21 cellular contexts compared by ENCODE assay signal in the genomic region with DNA sequence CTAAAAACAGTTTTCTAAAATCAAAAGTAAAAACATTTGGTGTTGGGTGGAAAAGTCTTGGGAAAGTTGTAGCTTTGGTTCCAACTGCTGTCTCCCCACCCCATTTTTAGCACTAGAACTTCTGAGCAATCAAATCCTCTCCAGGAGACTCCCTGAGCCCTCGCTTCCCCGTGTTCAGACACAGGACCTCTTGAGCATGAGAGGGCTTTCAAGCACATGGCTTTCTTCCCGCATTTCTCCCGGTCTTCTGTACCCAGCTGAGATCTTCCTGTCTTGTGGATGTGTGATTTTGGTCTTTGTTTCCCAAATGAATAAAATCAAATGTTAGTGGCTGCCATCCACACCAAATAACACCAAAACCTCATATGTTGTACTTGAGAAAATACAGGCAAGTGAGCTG. TPM values are rescaled to one million over a fixed set of nuclear protein-coding genes. Genes with fewer than 3 reads are reported as not detected.
DNase-seq lines count a peak whose midpoint lies in the region; ATAC-seq and TF ChIP-seq lines count a peak whose summit lies in the region.
"Had no signal": no experiment of that assay in that cellular context is flagged by ENCODE, and none has a peak within 500 bp of the region (broad histone marks: within the 10 kb centered on the region; RNA-seq: fewer than 3 reads in every experiment).

No MANE protein-coding gene starts in this region.

- H2BK5ac ChIP-seq in H9 (ENCODE audit: insufficient read length, low read length), result no peak overlapping the region

- no peaks in the 10 kb centered on the region for H4K20me1 ChIP-seq in H9 (ENCODE audit: control insufficient read depth, insufficient read depth, insufficient read length)

- H3K27me3 Mint-ChIP-seq in WTC11 (ENCODE audit: low read depth) (peaks cover 4% of the 10 kb centered on the region; the same call in 1 of the 2 replicates), H9 (ENCODE audit: low read depth) (peaks cover 14% of the 10 kb centered on the region)

- no peak overlapping the region for H3K56ac ChIP-seq in H9 (ENCODE audit: insufficient read length, low read depth, low read length)

- no peaks in the 10 kb centered on the region for H3K79me1 ChIP-seq in H9 (ENCODE audit: insufficient read depth, low read depth, low read length, poor library complexity, severe bottlenecking)

- no peak overlapping the region for H2BK12ac ChIP-seq in H9 (ENCODE audit: insufficient read length, low read depth, low read length)

- H3K4ac ChIP-seq in H9 (ENCODE audit: low read depth, low read length), result no peak overlapping the region

- H2BK120ac ChIP-seq in H9 (ENCODE audit: low read depth, low read length, poor library complexity, severe bottlenecking), result no peak overlapping the region

- H3K27ac ChIP-seq in skeletal muscle tissue (ENCODE audit: low read depth, low read length) (peak overlapping the region; percentile 80), H9 (ENCODE audit: insufficient read length, low read depth, low read length) (no peak overlapping the region)
- H3K27ac ChIP-seq: A549, RWPE1 had no signal

- H3K36me3 ChIP-seq in skeletal muscle tissue (ENCODE audit: control insufficient read depth in 3 of 3, insufficient read depth in 3 of 3, low read length in 3 of 3), result peaks cover 26 to 46% (median 36%) of the 10 kb centered on the region in 3 donors

- H3K4me1 Mint-ChIP-seq in WTC11 (peaks cover 79% of the 10 kb centered on the region), H9 (peaks cover 72 to 75% of the 10 kb centered on the region in 2 experiments)
- H3K4me1 Mint-ChIP-seq: CD4-positive, CD25-positive, alpha-beta regulatory T cell; IgD-negative memory B cell had no signal

- peaks cover 59 to 77% (median 69%) of the 10 kb centered on the region in 3 donors for H3K4me1 ChIP-seq in skeletal muscle tissue (ENCODE audit: control insufficient read depth in 3 of 3, insufficient read depth in 3 of 3, low read length in 3 of 3)
- peaks cover 22% of the 10 kb centered on the region for H3K4me1 ChIP-seq in H9 (ENCODE audit: insufficient read depth, low read length)
- H3K4me1 ChIP-seq: A549 had no signal

- no peak overlapping the region for H2AFZ ChIP-seq in H9 (ENCODE audit: low read length)

- H3K27me3 ChIP-seq in skeletal muscle tissue (ENCODE audit: control insufficient read depth in 3 of 3, insufficient read depth in 3 of 3, low read length in 3 of 3), result no peaks in the 10 kb centered on the region
- H3K27me3 ChIP-seq in H9 (ENCODE audit: insufficient read depth, low read length), result no peaks in the 10 kb centered on the region; the same call in 1 of the 2 replicates

- no peak overlapping the region for H4K8ac ChIP-seq in H9 (replicated peaks; ENCODE audit: insufficient read length, low read depth, low read length)

- no CpG with 5 or more reads among the region's 4 CpGs for whole genome bisulfite sequencing in H9 (ENCODE audit: extremely low coverage, insufficient read length, low lambda C conversion rate)

- H2BK20ac ChIP-seq in H9 (ENCODE audit: low read depth, low read length, poor library complexity, severe bottlenecking), result no peak overlapping the region

- H3K4me3 ChIP-seq in AG10803 (ENCODE audit: low read length) (peak overlapping the region; percentile 7; the same call in 1 of the 2 replicates), skeletal muscle tissue (ENCODE audit: low read length in 3 of 3) (peak overlapping the region in 2 of 3 donors; percentile 23 to 25)
- H3K4me3 ChIP-seq: A549 had no signal

- peak overlapping the region in 1 of 3 donors; percentile 27 for H3K9ac ChIP-seq in skeletal muscle tissue (ENCODE audit: low read depth in 1 of 3, low read length in 3 of 3)
- H3K9ac ChIP-seq in H9 (ENCODE audit: extremely low read depth, insufficient read length, low read length), result no peak overlapping the region

- TF ChIP-seq CTCF in AG10803 (conservative IDR thresholded peaks at IDR 0.05; ENCODE audit: low read length) (no peak), WTC11 (IDR thresholded peaks at IDR 0.05) (no peak), H9 (conservative IDR thresholded peaks at IDR 0.05) (no peak)

- no peaks in the 10 kb centered on the region for H3K9me3 Mint-ChIP-seq in WTC11
- no peaks in the 10 kb centered on the region for H3K9me3 Mint-ChIP-seq in H9
- H3K9me3 Mint-ChIP-seq: IgD-negative memory B cell had no signal

- no peaks in the 10 kb centered on the region for H3K79me2 ChIP-seq in H9 (ENCODE audit: insufficient read depth, low read length)

- H3K4me3 Mint-ChIP-seq in WTC11 (no peak overlapping the region), H9 (no peak overlapping the region)
- H3K4me3 Mint-ChIP-seq: CD4-positive, CD25-positive, alpha-beta regulatory T cell; IgD-negative memory B cell had no signal

- no peak overlapping the region for H2BK15ac ChIP-seq in H9 (ENCODE audit: low read depth, low read length)

- peak overlapping the region; percentile 22; the same call in 1 of the 2 replicates for H3K27ac Mint-ChIP-seq in WTC11
- H3K27ac Mint-ChIP-seq in H9, result no peak overlapping the region; a peak in 1 of 7 replicates
- H3K27ac Mint-ChIP-seq: IgD-negative memory B cell had no signal

- H3K36me3 Mint-ChIP-seq in WTC11 (peaks cover 53% of the 10 kb centered on the region), H9 (ENCODE audit: insufficient read depth in 1 of 3, low read depth in 3 of 3) (peaks cover 46 to 51% (median 48%) of the 10 kb centered on the region in 3 experiments; a peak in 6 of 7 replicates)
- H3K36me3 Mint-ChIP-seq: CD4-positive, CD25-positive, alpha-beta regulatory T cell had no signal

- no peak overlapping the region for H3K18ac ChIP-seq in H9 (ENCODE audit: insufficient read length, low read depth, low read length)

- H3K4me2 ChIP-seq in H9 (ENCODE audit: insufficient read depth, insufficient read length, low read length), result no peak overlapping the region
- H3K4me2 ChIP-seq: A549 had no signal

- no peaks in the 10 kb centered on the region for H3K9me3 ChIP-seq in skeletal muscle tissue (ENCODE audit: control insufficient read depth in 3 of 3, low read length in 3 of 3)
- H3K9me3 ChIP-seq in H9 (ENCODE audit: control insufficient read depth, low read depth, low read length), result no peaks in the 10 kb centered on the region
- H3K9me3 ChIP-seq: A549 had no signal

- H3K23me2 ChIP-seq in H9 (ENCODE audit: insufficient read length, low read depth, low read length, poor library complexity, severe bottlenecking), result peaks cover 15% of the 10 kb centered on the region

- no peak overlapping the region for H3K23ac ChIP-seq in H9 (ENCODE audit: insufficient read length, low read depth, low read length)

- ATAC-seq in WTC11 (no peak), HG03378 (IDR thresholded peaks at IDR 0.05; ENCODE audit: unreplicated experiment) (no peak)
- ATAC-seq: A549 had no signal

- no peak overlapping the region for H4K5ac ChIP-seq in H9 (ENCODE audit: insufficient read length, low read depth, low read length)

- H4K91ac ChIP-seq in H9 (ENCODE audit: insufficient read length, low read depth, low read length), result no peak overlapping the region

- CTCF ChIA-PET in WTC11 (lab: Charles Lee), result interaction anchor here (1.0 to 4.9 kb wide), 2 partner anchors 9 to 17 kb away, joined by 3 to 40 read pairs; no protein-coding TSS in a partner anchor

- H3K14ac ChIP-seq in H9 (ENCODE audit: insufficient read depth, low read length), result no peak overlapping the region

- POLR2A ChIA-PET in WTC11 (lab: Charles Lee), result interaction anchor here (3.9 kb wide), 1 partner anchor 9 kb away, joined by 19 read pairs; no protein-coding TSS in a partner anchor

- no peak overlapping the region for H3T11ph ChIP-seq in H9 (ENCODE audit: low read length)

- DNase-seq in AG10803 (ENCODE audit: low read depth) (no peak), WTC11 (ENCODE audit: low spot score) (no peak), mesenteric fat pad (ENCODE audit: low spot score) (peak; percentile 16), NCI-H2107 (lab: John Stamatoyannopoulos, UW) (no peak), H9 (no peak)
- DNase-seq: CD4-positive, CD25-positive, alpha-beta regulatory T cell; EL; GF-D8; H7; NCI-H1105; NCI-H146; NCI-H2029; NCI-H226; NCI-H510A treated with DMSO at 0.1 percent for 48 hours; NCI-H748 treated with DMSO at 0.1 percent for 48 hours; SIG-M5 had no signal

- H2AK5ac ChIP-seq in H9 (ENCODE audit: insufficient read length, low read length), result no peak overlapping the region

TF ChIP-seq in WTC11, 78 proteins besides CTCF, POLR2A, EP300 and RAD21 (continues in another document):
- TF ChIP-seq NFYB (CRISPR knock-in tag; conservative IDR thresholded peaks at IDR 0.05; ENCODE audit: low read depth) (no peak), GABPB1 (CRISPR knock-in tag; IDR thresholded peaks at IDR 0.05) (no peak), NR2C2 (CRISPR knock-in tag; IDR thresholded peaks at IDR 0.05) (no peak), ZNF671 (CRISPR knock-in tag; IDR thresholded peaks at IDR 0.05) (no peak)
- TF ChIP-seq, protein P1, sequence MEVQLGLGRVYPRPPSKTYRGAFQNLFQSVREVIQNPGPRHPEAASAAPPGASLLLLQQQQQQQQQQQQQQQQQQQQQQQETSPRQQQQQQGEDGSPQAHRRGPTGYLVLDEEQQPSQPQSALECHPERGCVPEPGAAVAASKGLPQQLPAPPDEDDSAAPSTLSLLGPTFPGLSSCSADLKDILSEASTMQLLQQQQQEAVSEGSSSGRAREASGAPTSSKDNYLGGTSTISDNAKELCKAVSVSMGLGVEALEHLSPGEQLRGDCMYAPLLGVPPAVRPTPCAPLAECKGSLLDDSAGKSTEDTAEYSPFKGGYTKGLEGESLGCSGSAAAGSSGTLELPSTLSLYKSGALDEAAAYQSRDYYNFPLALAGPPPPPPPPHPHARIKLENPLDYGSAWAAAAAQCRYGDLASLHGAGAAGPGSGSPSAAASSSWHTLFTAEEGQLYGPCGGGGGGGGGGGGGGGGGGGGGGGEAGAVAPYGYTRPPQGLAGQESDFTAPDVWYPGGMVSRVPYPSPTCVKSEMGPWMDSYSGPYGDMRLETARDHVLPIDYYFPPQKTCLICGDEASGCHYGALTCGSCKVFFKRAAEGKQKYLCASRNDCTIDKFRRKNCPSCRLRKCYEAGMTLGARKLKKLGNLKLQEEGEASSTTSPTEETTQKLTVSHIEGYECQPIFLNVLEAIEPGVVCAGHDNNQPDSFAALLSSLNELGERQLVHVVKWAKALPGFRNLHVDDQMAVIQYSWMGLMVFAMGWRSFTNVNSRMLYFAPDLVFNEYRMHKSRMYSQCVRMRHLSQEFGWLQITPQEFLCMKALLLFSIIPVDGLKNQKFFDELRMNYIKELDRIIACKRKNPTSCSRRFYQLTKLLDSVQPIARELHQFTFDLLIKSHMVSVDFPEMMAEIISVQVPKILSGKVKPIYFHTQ (CRISPR knock-in tag; IDR thresholded peaks at IDR 0.05), result no peak

RNA-seq across cellular contexts. Expression of a gene that starts 5.0 kb away (rescaled TPM):
- total RNA-seq in WTC11 (2021) (52.4 to 64.3 TPM (median 59.6 TPM) in 3 replicates), mesenteric fat pad (347 TPM), skeletal muscle tissue (83.5 TPM), H9 (2021) (28.3 and 29.5 TPM in 2 replicates)
- total RNA-seq: CD4-positive, CD25-positive, alpha-beta regulatory T cell had no signal
